Comparison of ENCODE assay signal across 16 cellular contexts in the genomic region with DNA sequence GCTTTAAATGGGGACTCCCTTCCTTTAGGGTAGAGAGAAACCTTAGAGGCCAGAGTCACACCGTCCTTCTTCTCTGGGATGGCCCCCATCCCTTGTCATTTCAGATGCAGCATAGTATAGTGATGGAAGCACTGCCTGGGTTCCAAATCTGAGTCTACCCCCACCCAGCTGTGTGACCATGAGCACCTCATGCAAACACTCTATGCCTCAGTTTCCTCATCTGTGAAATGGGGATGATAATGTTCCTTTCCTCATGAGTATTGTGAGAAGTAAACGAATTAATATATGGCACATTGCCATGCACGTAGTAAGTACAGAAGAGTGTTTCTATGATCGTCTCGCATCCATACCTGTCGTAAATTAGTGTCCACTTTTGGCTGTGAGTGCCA.
DNase-seq lines count a peak whose midpoint lies in the region; ATAC-seq and TF ChIP-seq lines count a peak whose summit lies in the region.
"Had no signal": no experiment of that assay in that cellular context is flagged by ENCODE, and none has a peak within 500 bp of the region (broad histone marks: within the 10 kb centered on the region; RNA-seq: fewer than 3 reads in every experiment).

No MANE protein-coding gene starts in this region.

- no peak overlapping the region for H3K27ac ChIP-seq in CD4-positive, CD25-positive, alpha-beta regulatory T cell (ENCODE audit: insufficient read depth, low read length, poor library complexity, severe bottlenecking)
- no peak overlapping the region for H3K27ac ChIP-seq in CD8-positive, alpha-beta memory T cell (ENCODE audit: low read depth, low read length)
- H3K27ac ChIP-seq: C4-2B, KMS-11 had no signal

- H3K9me3 ChIP-seq in CD4-positive, CD25-positive, alpha-beta regulatory T cell (ENCODE audit: control insufficient read depth in 2 of 2, low read length in 2 of 2), result no peaks in the 10 kb centered on the region
- H3K9me3 ChIP-seq in CD8-positive, alpha-beta memory T cell (ENCODE audit: low read length), result no peaks in the 10 kb centered on the region
- H3K9me3 ChIP-seq: Caco-2 had no signal

- peaks cover 7% of the 10 kb centered on the region for H3K36me3 ChIP-seq in CD4-positive, CD25-positive, alpha-beta regulatory T cell (ENCODE audit: control insufficient read depth, insufficient read depth, low read length)
- no peaks in the 10 kb centered on the region for H3K36me3 ChIP-seq in CD8-positive, alpha-beta memory T cell (ENCODE audit: insufficient read depth, low read length)

- H3K27me3 Mint-ChIP-seq in CD4-positive, CD25-positive, alpha-beta regulatory T cell, result no peaks in the 10 kb centered on the region
- H3K27me3 Mint-ChIP-seq in CD8-positive, alpha-beta memory T cell, result no peaks in the 10 kb centered on the region
- no peaks in the 10 kb centered on the region for H3K27me3 Mint-ChIP-seq in activated T-helper 17 cell treated with anti-CD3 and anti-CD28 coated beads, Interleukin-2, amount 50 U/mL, for 72 hours
- peaks cover 88% of the 10 kb centered on the region for H3K27me3 Mint-ChIP-seq in Calu3 (ENCODE audit: unreplicated experiment)

- H3K9me3 Mint-ChIP-seq in CD4-positive, CD25-positive, alpha-beta regulatory T cell, result no peaks in the 10 kb centered on the region
- H3K9me3 Mint-ChIP-seq in CD8-positive, alpha-beta memory T cell, result no peaks in the 10 kb centered on the region
- no peaks in the 10 kb centered on the region for H3K9me3 Mint-ChIP-seq in activated T-helper 17 cell treated with anti-CD3 and anti-CD28 coated beads, Interleukin-2, amount 50 U/mL, for 72 hours
- no peaks in the 10 kb centered on the region for H3K9me3 Mint-ChIP-seq in stimulated activated effector memory CD8-positive, alpha-beta T cell treated with anti-CD3 and anti-CD28 coated beads, Interleukin-12 subunit alpha, Interleukin-12 subunit beta, amount 100 ng/mL, for 72 hours
- no peaks in the 10 kb centered on the region for H3K9me3 Mint-ChIP-seq in Calu3 (ENCODE audit: low read depth, unreplicated experiment)
- H3K9me3 Mint-ChIP-seq: GM23338 had no signal

- no peak overlapping the region for H3K4me3 Mint-ChIP-seq in CD4-positive, CD25-positive, alpha-beta regulatory T cell
- no peak overlapping the region for H3K4me3 Mint-ChIP-seq in CD8-positive, alpha-beta memory T cell
- no peak overlapping the region for H3K4me3 Mint-ChIP-seq in activated T-helper 17 cell treated with anti-CD3 and anti-CD28 coated beads, Interleukin-2, amount 50 U/mL, for 72 hours
- no peak overlapping the region for H3K4me3 Mint-ChIP-seq in stimulated activated effector memory CD8-positive, alpha-beta T cell treated with anti-CD3 and anti-CD28 coated beads, Interleukin-12 subunit alpha, Interleukin-12 subunit beta, amount 100 ng/mL, for 72 hours
- H3K4me3 Mint-ChIP-seq in Calu3 (ENCODE audit: low read depth, unreplicated experiment), result no peak overlapping the region
- H3K4me3 Mint-ChIP-seq: GM23338 had no signal

- peak overlapping the region in 2 of 3 donors; percentile 49 to 64 for H3K27ac Mint-ChIP-seq in CD4-positive, CD25-positive, alpha-beta regulatory T cell
- H3K27ac Mint-ChIP-seq in CD8-positive, alpha-beta memory T cell, result peak overlapping the region; percentile 16 to 90 (median 66)
- H3K27ac Mint-ChIP-seq in activated T-helper 17 cell treated with anti-CD3 and anti-CD28 coated beads, Interleukin-2, amount 50 U/mL, for 72 hours, result peak overlapping the region; percentile 9
- peak overlapping the region; percentile 53 for H3K27ac Mint-ChIP-seq in stimulated activated effector memory CD8-positive, alpha-beta T cell treated with anti-CD3 and anti-CD28 coated beads, Interleukin-12 subunit alpha, Interleukin-12 subunit beta, amount 100 ng/mL, for 72 hours
- no peak overlapping the region for H3K27ac Mint-ChIP-seq in Calu3 (ENCODE audit: unreplicated experiment)

- peaks cover 17 to 85% (median 52%) of the 10 kb centered on the region in 4 donors for H3K4me1 Mint-ChIP-seq in CD4-positive, CD25-positive, alpha-beta regulatory T cell
- peaks cover 62 to 87% (median 69%) of the 10 kb centered on the region in 3 donors for H3K4me1 Mint-ChIP-seq in CD8-positive, alpha-beta memory T cell
- H3K4me1 Mint-ChIP-seq in activated T-helper 17 cell treated with anti-CD3 and anti-CD28 coated beads, Interleukin-2, amount 50 U/mL, for 72 hours, result peaks cover 19% of the 10 kb centered on the region
- H3K4me1 Mint-ChIP-seq in stimulated activated effector memory CD8-positive, alpha-beta T cell treated with anti-CD3 and anti-CD28 coated beads, Interleukin-12 subunit alpha, Interleukin-12 subunit beta, amount 100 ng/mL, for 72 hours, result peaks cover 38% of the 10 kb centered on the region
- no peaks in the 10 kb centered on the region for H3K4me1 Mint-ChIP-seq in Calu3 (ENCODE audit: low read depth, unreplicated experiment)

- no peaks in the 10 kb centered on the region for H3K27me3 ChIP-seq in CD4-positive, CD25-positive, alpha-beta regulatory T cell (ENCODE audit: control insufficient read depth, insufficient read depth, low read length)
- H3K27me3 ChIP-seq in CD8-positive, alpha-beta memory T cell (ENCODE audit: insufficient read depth, low read length, poor library complexity, severe bottlenecking), result no peaks in the 10 kb centered on the region

- no peak for TF ChIP-seq CTCF in Calu3 (IDR thresholded peaks at IDR 0.05; ENCODE audit: unreplicated experiment)

- H3K4me3 ChIP-seq in CD4-positive, CD25-positive, alpha-beta regulatory T cell (ENCODE audit: low read depth, low read length), result no peak overlapping the region
- no peak overlapping the region for H3K4me3 ChIP-seq in CD8-positive, alpha-beta memory T cell (ENCODE audit: low read length)
- H3K4me3 ChIP-seq: GM23338 had no signal

- peaks cover 8% of the 10 kb centered on the region for H3K36me3 Mint-ChIP-seq in CD4-positive, CD25-positive, alpha-beta regulatory T cell
- H3K36me3 Mint-ChIP-seq in CD8-positive, alpha-beta memory T cell, result peaks cover 0 to 9% (median 0%) of the 10 kb centered on the region in 3 donors
- H3K36me3 Mint-ChIP-seq in activated T-helper 17 cell treated with anti-CD3 and anti-CD28 coated beads, Interleukin-2, amount 50 U/mL, for 72 hours (ENCODE audit: low read depth), result peaks cover 7% of the 10 kb centered on the region
- H3K36me3 Mint-ChIP-seq in stimulated activated effector memory CD8-positive, alpha-beta T cell treated with anti-CD3 and anti-CD28 coated beads, Interleukin-12 subunit alpha, Interleukin-12 subunit beta, amount 100 ng/mL, for 72 hours, result no peaks in the 10 kb centered on the region
- no peaks in the 10 kb centered on the region for H3K36me3 Mint-ChIP-seq in Calu3 (ENCODE audit: insufficient read depth, unreplicated experiment)

- CTCF ChIA-PET in CD8-positive, alpha-beta memory T cell (lab: Charles Lee), result no interaction called here
- CTCF ChIA-PET in Calu3 (lab: Charles Lee), result no interaction called here

- no peak for ATAC-seq in CD4-positive, CD25-positive, alpha-beta regulatory T cell (ENCODE audit: low read depth in 2 of 2)
- ATAC-seq in activated T-helper 17 cell treated with anti-CD3 and anti-CD28 coated beads, Interleukin-2, amount 50 U/mL, for 72 hours (replicated peaks), result no peak
- no peak for ATAC-seq in stimulated activated effector memory CD8-positive, alpha-beta T cell treated with anti-CD3 and anti-CD28 coated beads, Interleukin-12 subunit alpha, Interleukin-12 subunit beta, amount 100 ng/mL, for 72 hours
- ATAC-seq: GM23338, PC-3 had no signal

- BruUV-seq in Calu3 (replicated peaks; lab: Mats Ljungman, UMichigan), result no TSS peak

- POLR2A ChIA-PET in CD8-positive, alpha-beta memory T cell (lab: Charles Lee), result no interaction called here

- intact Hi-C loops in Calu3 (cut with micrococcal nuclease; ENCODE audit: unreplicated experiment), result no loop called here

- H3K4me1 ChIP-seq in CD4-positive, CD25-positive, alpha-beta regulatory T cell (ENCODE audit: control insufficient read depth, insufficient read depth, low read length, poor library complexity, severe bottlenecking), result peaks cover 32% of the 10 kb centered on the region
- H3K4me1 ChIP-seq in CD8-positive, alpha-beta memory T cell (ENCODE audit: insufficient read depth, low read length), result peaks cover 17% of the 10 kb centered on the region
- H3K4me1 ChIP-seq: Caco-2 had no signal

- no peak for DNase-seq in CD4-positive, CD25-positive, alpha-beta regulatory T cell
- peak in 1 of 5 donors; percentile 8 for DNase-seq in CD8-positive, alpha-beta memory T cell
- DNase-seq in stimulated activated effector memory CD8-positive, alpha-beta T cell treated with anti-CD3 and anti-CD28 coated beads, Interleukin-12 subunit alpha, Interleukin-12 subunit beta, amount 100 ng/mL, for 72 hours (ENCODE audit: low spot score in 2 of 2), result no peak
- no peak for DNase-seq in Calu3
- DNase-seq in central memory CD4-positive, alpha-beta T cell, result no peak
- no peak for DNase-seq in NOMO-1 treated with DMSO at 0.1 percent for 48 hours (lab: John Stamatoyannopoulos, UW; ENCODE audit: unreplicated experiment)
- DNase-seq: Caco-2, HCEC 1CT, NCI-H2081 treated with DMSO at 0.1 percent for 48 hours, PC-3, Right ventricle myocardium superior, SW 1271 had no signal
